In genomic region chr5:52334367-52334766, GRCh38 we compare ENCODE assay signal across 19 cellular contexts.
"Had no signal": no experiment of that assay in that cellular context is flagged by ENCODE, and none has a peak within 500 bp of the region (broad histone marks: within the 10 kb centered on the region; RNA-seq: fewer than 3 reads in every experiment).

No MANE protein-coding gene starts in this region.

- H3K9me3 Mint-ChIP-seq: T-helper 2 cell treated with Interferon-gamma antibody and Interleukin-4, amounts not matched to agents 5 μg/mL and 100 μg/mL, for 36 hours had no signal

- H3K4me3 ChIP-seq: adrenal gland, esophagus squamous epithelium, lung, right atrium auricular region had no signal

- H3K4me1 ChIP-seq: adrenal gland, esophagus squamous epithelium, right atrium auricular region had no signal

- H3K9me3 ChIP-seq: adrenal gland, right atrium auricular region had no signal

- H3K27ac ChIP-seq: adrenal gland, esophagus squamous epithelium, right atrium auricular region had no signal

- H3K27ac Mint-ChIP-seq: activated CD4-positive, alpha-beta T cell treated with anti-CD3 and anti-CD28 coated beads for 36 hours; activated naive CD4-positive, alpha-beta T cell treated with anti-CD3 and anti-CD28 coated beads, Interleukin-2, amount 50 U/mL, for 72 hours; effector memory CD8-positive, alpha-beta T cell; progenitor cell of endocrine pancreas; stimulated activated naive CD8-positive, alpha-beta T cell treated with anti-CD3 and anti-CD28 coated beads, Interleukin-15, Interleukin-2, amounts not matched to agents 100 ng/mL and 50 ng/mL, for 24 hours; T-helper 2 cell treated with Interferon-gamma antibody and Interleukin-4, amounts not matched to agents 5 μg/mL and 100 μg/mL, for 36 hours; WTC11 had no signal

- H3K36me3 ChIP-seq: adrenal gland, esophagus squamous epithelium, right atrium auricular region had no signal

- H3K4me1 Mint-ChIP-seq: activated CD4-positive, alpha-beta T cell treated with anti-CD3 and anti-CD28 coated beads for 36 hours had no signal

- ATAC-seq: activated CD4-positive, alpha-beta T cell treated with anti-CD3 and anti-CD28 coated beads for 36 hours; activated naive CD4-positive, alpha-beta T cell treated with anti-CD3 and anti-CD28 coated beads, Interleukin-2, amount 50 U/mL, for 72 hours; effector memory CD8-positive, alpha-beta T cell; left lobe of liver; WTC11 had no signal

- FAIRE-seq: bronchial epithelial cell had no signal

- H3K27me3 Mint-ChIP-seq: activated CD4-positive, alpha-beta T cell treated with anti-CD3 and anti-CD28 coated beads for 36 hours; effector memory CD8-positive, alpha-beta T cell; progenitor cell of endocrine pancreas; stimulated activated naive CD8-positive, alpha-beta T cell treated with anti-CD3 and anti-CD28 coated beads, Interleukin-15, Interleukin-2, amounts not matched to agents 100 ng/mL and 50 ng/mL, for 24 hours had no signal

- H3K4me3 Mint-ChIP-seq: activated CD4-positive, alpha-beta T cell treated with anti-CD3 and anti-CD28 coated beads for 36 hours; effector memory CD8-positive, alpha-beta T cell; stimulated activated naive CD8-positive, alpha-beta T cell treated with anti-CD3 and anti-CD28 coated beads, Interleukin-15, Interleukin-2, amounts not matched to agents 100 ng/mL and 50 ng/mL, for 24 hours; T-helper 2 cell treated with Interferon-gamma antibody and Interleukin-4, amounts not matched to agents 5 μg/mL and 100 μg/mL, for 36 hours; WTC11 had no signal

- H3K27me3 ChIP-seq: adrenal gland, esophagus squamous epithelium, right atrium auricular region had no signal

- DNase-seq: activated CD4-positive, alpha-beta T cell treated with anti-CD3 and anti-CD28 coated beads for 36 hours; activated CD4-positive, alpha-beta T cell treated with anti-CD3 and anti-CD28 coated beads, Interleukin-2, amount 50 U/mL, for 48 hours; activated gamma-delta T cell treated with Interleukin-2 at 50 U/mL for 16 hours; adrenal gland; dermis blood vessel endothelial cell; effector memory CD8-positive, alpha-beta T cell; esophagus squamous epithelium; hippocampal formation; kidney; trophoblast cell had no signal
